8 cellular contexts compared by ENCODE assay signal in the genomic region with DNA sequence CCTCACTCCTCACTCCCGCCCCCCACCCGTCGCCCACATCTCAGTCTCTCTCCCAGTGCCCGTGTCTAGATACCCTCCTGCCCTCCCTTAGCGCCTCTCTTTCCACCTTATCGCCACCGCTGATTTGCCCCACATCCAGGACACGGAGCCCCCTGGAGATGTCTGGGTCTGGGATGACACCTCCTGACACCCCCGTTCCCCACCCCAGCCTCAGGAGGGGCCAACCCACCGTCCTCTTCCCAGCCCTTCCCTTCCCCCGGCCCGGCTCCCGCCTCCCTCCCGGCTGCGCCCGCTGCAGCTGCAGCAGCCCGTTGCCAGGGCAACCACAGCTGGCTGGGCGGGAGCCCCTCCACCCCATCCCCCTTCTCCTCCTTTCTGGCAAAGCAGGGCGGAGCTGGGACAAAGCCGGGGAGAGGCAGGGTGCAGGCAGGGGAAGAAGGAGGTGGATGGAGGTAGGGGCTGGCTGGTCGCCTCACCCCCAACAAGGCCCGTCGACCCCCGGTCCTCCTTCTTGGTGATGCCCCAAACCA. TPM values are rescaled to one million over a fixed set of nuclear protein-coding genes. Genes with fewer than 3 reads are reported as not detected.
A peak's percentile ranks its signal among the peaks of the same experiment; 100 is the strongest.
DNase-seq lines count a peak whose midpoint lies in the region; ATAC-seq lines count a peak whose summit lies in the region.

No MANE protein-coding gene starts in this region.

- H3K9me3 ChIP-seq in GM23248 (ENCODE audit: low read depth) (no peaks in the 10 kb centered on the region), T-helper 17 cell (ENCODE audit: control insufficient read depth, low read length, poor library complexity, severe bottlenecking) (no peaks in the 10 kb centered on the region)

- H3K36me3 Mint-ChIP-seq in T-helper 17 cell (ENCODE audit: low read depth), result peaks cover 9% of the 10 kb centered on the region

- H3K4me2 ChIP-seq in GM23248 (ENCODE audit: unreplicated experiment), result peak overlapping the region; percentile 65

- H3K27me3 ChIP-seq in GM23248 (replicated peaks; ENCODE audit: insufficient read depth), result no peaks in the 10 kb centered on the region

- no peak for ATAC-seq in T-helper 17 cell
- no peak for ATAC-seq in HG02623 (IDR thresholded peaks at IDR 0.05; ENCODE audit: unreplicated experiment)

- peak overlapping the region; percentile 60 for H3K4me3 Mint-ChIP-seq in T-helper 17 cell

- DNase-seq in GM23248 (peak; percentile 48), T-helper 17 cell (no peak), hypothalamus (lab: John Stamatoyannopoulos, UW) (peak in 49 of 51 donors; percentile 16 to 91 (median 69)), retina (peak; percentile 93), NCI-H2196 (lab: John Stamatoyannopoulos, UW; ENCODE audit: unreplicated experiment) (no peak)
- DNase-seq in activated CD4-positive, alpha-beta T cell treated with anti-CD3 and anti-CD28 coated beads for 48 hours, result no peak
- no peak for DNase-seq in activated effector memory CD4-positive, alpha-beta T cell treated with anti-CD3 and anti-CD28 coated beads, Interleukin-2, amount 50 U/mL, for 16 hours

- no peaks in the 10 kb centered on the region for H4K20me1 ChIP-seq in GM23248 (ENCODE audit: insufficient read depth)

- no peaks in the 10 kb centered on the region for H3K36me3 ChIP-seq in GM23248 (ENCODE audit: low read depth)

- no peak overlapping the region for H3K4me3 ChIP-seq in GM23248

- peaks cover 25% of the 10 kb centered on the region for H3K4me1 Mint-ChIP-seq in T-helper 17 cell

- H3K9me2 ChIP-seq in GM23248 (ENCODE audit: insufficient read depth), result no peaks in the 10 kb centered on the region

- peaks cover 21% of the 10 kb centered on the region for H3K4me1 ChIP-seq in GM23248 (ENCODE audit: insufficient read depth)

- 4 to 6% methylated on average over 15 to 24 of the region's 24 CpGs for WGBS in GM23248 (ENCODE audit: low coverage in 1 of 2, low lambda C conversion rate in 2 of 2, missing lambda C conversion rate in 2 of 2), 2 experiments

- H3K27ac ChIP-seq in GM23248, result no peak overlapping the region

- H3F3A ChIP-seq in GM23248 (ENCODE audit: insufficient read depth), result peaks cover 17% of the 10 kb centered on the region; the same call in 1 of the 2 replicates

- in situ Hi-C loops in GM23248 (cut with MboI), result no loop called here

- peak overlapping the region; percentile 54; the same call in 1 of the 2 replicates for H3K9ac ChIP-seq in GM23248

- H3K27ac Mint-ChIP-seq in T-helper 17 cell, result peak overlapping the region; percentile 81

- H3K27me3 Mint-ChIP-seq in T-helper 17 cell, result peaks cover 48% of the 10 kb centered on the region

- H2AFZ ChIP-seq in GM23248, result peak overlapping the region; percentile 62; the same call in 1 of the 2 replicates

- no peaks in the 10 kb centered on the region for H3K79me2 ChIP-seq in GM23248 (ENCODE audit: insufficient read depth)

RNA-seq across cellular contexts. Expression of a gene that starts 13.5 kb away (rescaled TPM):
- total RNA-seq in GM23248 (2014; rRNA removed; shearing (Covaris generic)), result 2.4 and 5.2 TPM in 2 replicates
- polyA plus RNA-seq in GM23248 (2016; fragmentation: Nextera tagmentation; extraction: Ambion mirVana), result 1.5 and 2.3 TPM in 2 replicates
- not detected for total RNA-seq in T-helper 17 cell

RNA-seq across cellular contexts. Expression of a gene that starts 45.7 kb away (rescaled TPM):
- 0.65 TPM in 1 of 2 replicates, not detected in the other for total RNA-seq in GM23248 (2014; rRNA removed; shearing (Covaris generic))
- 4.0 and 5.3 TPM in 2 replicates for polyA plus RNA-seq in GM23248 (2016; fragmentation: Nextera tagmentation; extraction: Ambion mirVana)
- 1 to 10 TPM in 1 of 2 donors, under 1 TPM in 1; 0.90 to 6.7 TPM for total RNA-seq in T-helper 17 cell

RNA-seq across cellular contexts. Expression of a gene that starts 53.9 kb away (rescaled TPM):
- total RNA-seq in GM23248 (2014; rRNA removed; shearing (Covaris generic)), result 3.2 and 9.5 TPM in 2 replicates
- 9.3 and 9.8 TPM in 2 replicates for polyA plus RNA-seq in GM23248 (2016; fragmentation: Nextera tagmentation; extraction: Ambion mirVana)
- total RNA-seq in T-helper 17 cell, result 10 to 100 TPM; 32.2 to 49.1 TPM

Comparison
In these comparisons a context has a peak if more than half of its experiments do, and no peak if none do; other contexts are left out.
1. DNase-seq: peak in GM23248 (single experiment), hypothalamus (49 of 51) and retina (single experiment); none in T-helper 17 cell (0 of 3), NCI-H2196 (single experiment), activated CD4-positive, alpha-beta T cell treated with anti-CD3 and anti-CD28 coated beads for 48 hours (single experiment) and activated effector memory CD4-positive, alpha-beta T cell treated with anti-CD3 and anti-CD28 coated beads, Interleukin-2, amount 50 U/mL, for 16 hours (single experiment).